In the genomic region with DNA sequence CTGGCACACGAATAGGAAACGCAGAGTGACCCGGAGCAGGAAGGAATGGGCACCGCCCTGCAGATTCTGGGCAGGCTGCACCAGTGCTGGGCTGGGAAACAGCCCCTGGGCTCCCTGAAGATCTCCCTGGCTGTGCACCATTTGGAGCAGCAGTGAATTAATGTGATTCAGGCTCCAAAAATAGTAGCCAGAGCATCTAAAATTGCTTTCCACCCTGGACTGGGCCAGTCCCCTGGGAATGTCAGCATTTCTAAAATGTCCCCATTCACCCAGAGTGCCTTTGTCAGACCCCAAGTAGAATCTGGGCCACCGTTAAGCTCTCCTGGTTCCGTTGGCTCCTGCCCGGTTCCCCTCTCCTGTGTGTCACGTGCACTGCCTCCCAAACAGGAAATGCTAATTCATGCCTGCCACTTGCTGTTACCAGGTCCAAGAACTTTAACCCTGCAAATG, we compare ENCODE assay signal across 1 cellular context.
TF ChIP-seq lines count a peak whose summit lies in the region.

No MANE protein-coding gene starts in this region.

TF ChIP-seq in K562, 482 proteins besides CTCF, POLR2A, EP300 and RAD21 (continued from another document):
- TF ChIP-seq, protein P1, sequence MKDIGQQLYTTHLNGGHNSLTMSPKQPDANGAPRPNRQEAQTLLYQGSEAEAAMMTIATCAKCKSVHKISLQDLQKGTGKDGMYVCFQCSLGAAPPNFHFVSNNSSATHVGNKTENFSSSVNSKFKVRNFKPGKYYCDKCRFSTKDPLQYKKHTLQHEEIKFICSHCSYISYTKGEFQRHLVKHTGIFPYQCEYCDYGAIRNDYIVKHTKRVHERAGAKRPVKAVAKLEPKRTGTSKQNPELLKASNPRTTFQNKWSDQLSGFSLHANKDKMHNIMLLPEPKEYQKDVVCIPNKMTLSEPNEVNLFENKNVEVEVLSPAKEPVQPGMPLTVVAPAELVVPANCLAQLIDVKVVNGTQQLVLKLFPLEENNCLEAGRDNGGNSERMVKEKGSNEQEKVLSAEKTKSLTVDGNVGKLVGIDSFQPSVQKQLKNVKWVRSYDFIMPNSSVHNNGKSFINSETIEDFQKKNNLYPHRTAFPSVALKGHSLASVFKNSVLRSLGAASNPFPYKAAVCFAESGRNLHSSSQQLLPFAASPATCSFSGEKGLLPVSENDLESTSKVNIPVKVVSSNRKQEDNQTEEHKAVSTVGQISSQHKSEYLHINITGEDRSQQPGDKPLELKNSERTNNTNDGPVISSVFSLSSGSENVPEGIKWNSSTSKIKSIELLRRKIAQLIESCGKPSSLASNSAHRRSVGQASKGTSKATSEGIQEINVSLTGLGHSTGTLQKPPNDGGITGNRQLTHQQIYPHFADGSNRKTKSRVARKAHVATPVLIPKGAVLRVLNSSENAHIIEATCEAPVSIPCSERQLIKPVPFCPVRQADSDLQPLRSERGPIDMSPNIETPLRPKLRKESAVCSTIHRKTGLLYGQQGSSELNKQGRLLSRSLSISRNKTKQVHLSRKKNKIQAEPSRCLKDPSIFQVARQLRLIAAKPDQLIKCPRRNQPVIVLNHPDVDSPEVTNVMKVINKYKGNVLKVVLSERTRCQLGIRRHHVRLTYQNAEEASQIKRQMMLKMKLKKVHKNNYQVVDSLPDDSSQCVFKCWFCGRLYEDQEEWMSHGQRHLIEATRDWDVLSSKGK (CRISPR knock-in tag; IDR thresholded peaks at IDR 0.05) = no peak
- peak; percentile 57; the same call in 1 of the 2 replicates for TF ChIP-seq NFE2 (IDR thresholded peaks at IDR 0.05; ENCODE audit: low read depth)
- TF ChIP-seq RAD51 (IDR thresholded peaks at IDR 0.05; ENCODE audit: borderline replicate concordance, low read depth) = peak; percentile 64; the same call in 1 of the 2 replicates
- TF ChIP-seq, protein P2, sequence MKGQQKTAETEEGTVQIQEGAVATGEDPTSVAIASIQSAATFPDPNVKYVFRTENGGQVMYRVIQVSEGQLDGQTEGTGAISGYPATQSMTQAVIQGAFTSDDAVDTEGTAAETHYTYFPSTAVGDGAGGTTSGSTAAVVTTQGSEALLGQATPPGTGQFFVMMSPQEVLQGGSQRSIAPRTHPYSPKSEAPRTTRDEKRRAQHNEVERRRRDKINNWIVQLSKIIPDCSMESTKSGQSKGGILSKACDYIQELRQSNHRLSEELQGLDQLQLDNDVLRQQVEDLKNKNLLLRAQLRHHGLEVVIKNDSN (CRISPR knock-in tag; IDR thresholded peaks at IDR 0.05) = peak; percentile 61
- TF ChIP-seq ELF1 (tag; IDR thresholded peaks at IDR 0.05) = 0 out of 2 replicates have a peak, but pooled peaks have one; percentile 20
- peak; percentile 89 for TF ChIP-seq BHLHE40 (IDR thresholded peaks at IDR 0.05; ENCODE audit: low read length)
- TF ChIP-seq, protein P3, sequence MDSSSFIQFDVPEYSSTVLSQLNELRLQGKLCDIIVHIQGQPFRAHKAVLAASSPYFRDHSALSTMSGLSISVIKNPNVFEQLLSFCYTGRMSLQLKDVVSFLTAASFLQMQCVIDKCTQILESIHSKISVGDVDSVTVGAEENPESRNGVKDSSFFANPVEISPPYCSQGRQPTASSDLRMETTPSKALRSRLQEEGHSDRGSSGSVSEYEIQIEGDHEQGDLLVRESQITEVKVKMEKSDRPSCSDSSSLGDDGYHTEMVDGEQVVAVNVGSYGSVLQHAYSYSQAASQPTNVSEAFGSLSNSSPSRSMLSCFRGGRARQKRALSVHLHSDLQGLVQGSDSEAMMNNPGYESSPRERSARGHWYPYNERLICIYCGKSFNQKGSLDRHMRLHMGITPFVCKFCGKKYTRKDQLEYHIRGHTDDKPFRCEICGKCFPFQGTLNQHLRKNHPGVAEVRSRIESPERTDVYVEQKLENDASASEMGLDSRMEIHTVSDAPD (CRISPR knock-in tag; IDR thresholded peaks at IDR 0.05) = no peak
- peak; percentile 32 for TF ChIP-seq ZFP36 (IDR thresholded peaks at IDR 0.05; ENCODE audit: low read depth, low read length, partially characterized antibody)
- 0 out of 2 replicates have a peak, but pooled peaks have one; percentile 9 for TF ChIP-seq ZNF175 (CRISPR knock-in tag; IDR thresholded peaks at IDR 0.05; ENCODE audit: low read depth)
- no peak for TF ChIP-seq CBX3 (IDR thresholded peaks at IDR 0.05; ENCODE audit: borderline replicate concordance in 1 of 2, low read length in 2 of 2)
- TF ChIP-seq, protein P4, sequence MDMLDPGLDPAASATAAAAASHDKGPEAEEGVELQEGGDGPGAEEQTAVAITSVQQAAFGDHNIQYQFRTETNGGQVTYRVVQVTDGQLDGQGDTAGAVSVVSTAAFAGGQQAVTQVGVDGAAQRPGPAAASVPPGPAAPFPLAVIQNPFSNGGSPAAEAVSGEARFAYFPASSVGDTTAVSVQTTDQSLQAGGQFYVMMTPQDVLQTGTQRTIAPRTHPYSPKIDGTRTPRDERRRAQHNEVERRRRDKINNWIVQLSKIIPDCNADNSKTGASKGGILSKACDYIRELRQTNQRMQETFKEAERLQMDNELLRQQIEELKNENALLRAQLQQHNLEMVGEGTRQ (CRISPR knock-in tag; IDR thresholded peaks at IDR 0.05) = peak; percentile 75
- no peak for TF ChIP-seq SNRNP70 (optimal IDR thresholded peaks at IDR 0.05; ENCODE audit: low read depth, low read length)
- peak; percentile 7; the same call in 1 of the 2 replicates for TF ChIP-seq SPI1 (IDR thresholded peaks at IDR 0.05; ENCODE audit: borderline replicate concordance, low read depth, low read length)
- TF ChIP-seq POLR2AphosphoS2 (IDR thresholded peaks at IDR 0.05; ENCODE audit: low read length) = no peak
- TF ChIP-seq MCM7 (IDR thresholded peaks at IDR 0.05) = no peak
- no peak for TF ChIP-seq EZH2 (IDR thresholded peaks at IDR 0.05; ENCODE audit: borderline replicate concordance, low read depth, low read length)
- no peak for TF ChIP-seq NFXL1 (CRISPR knock-in tag; IDR thresholded peaks at IDR 0.05)
- no peak for TF ChIP-seq HSF4 (CRISPR knock-in tag; IDR thresholded peaks at IDR 0.05; ENCODE audit: borderline replicate concordance)
- TF ChIP-seq SMARCB1 (IDR thresholded peaks at IDR 0.05; ENCODE audit: insufficient read length, low read depth) = no peak
- no peak for TF ChIP-seq CREB1 (IDR thresholded peaks at IDR 0.05)
- no peak for TF ChIP-seq CREB1 (CRISPR knock-in tag; IDR thresholded peaks at IDR 0.05)
- TF ChIP-seq NFATC3 (IDR thresholded peaks at IDR 0.05) = no peak
